9 cellular contexts compared by ENCODE assay signal in the genomic region with DNA sequence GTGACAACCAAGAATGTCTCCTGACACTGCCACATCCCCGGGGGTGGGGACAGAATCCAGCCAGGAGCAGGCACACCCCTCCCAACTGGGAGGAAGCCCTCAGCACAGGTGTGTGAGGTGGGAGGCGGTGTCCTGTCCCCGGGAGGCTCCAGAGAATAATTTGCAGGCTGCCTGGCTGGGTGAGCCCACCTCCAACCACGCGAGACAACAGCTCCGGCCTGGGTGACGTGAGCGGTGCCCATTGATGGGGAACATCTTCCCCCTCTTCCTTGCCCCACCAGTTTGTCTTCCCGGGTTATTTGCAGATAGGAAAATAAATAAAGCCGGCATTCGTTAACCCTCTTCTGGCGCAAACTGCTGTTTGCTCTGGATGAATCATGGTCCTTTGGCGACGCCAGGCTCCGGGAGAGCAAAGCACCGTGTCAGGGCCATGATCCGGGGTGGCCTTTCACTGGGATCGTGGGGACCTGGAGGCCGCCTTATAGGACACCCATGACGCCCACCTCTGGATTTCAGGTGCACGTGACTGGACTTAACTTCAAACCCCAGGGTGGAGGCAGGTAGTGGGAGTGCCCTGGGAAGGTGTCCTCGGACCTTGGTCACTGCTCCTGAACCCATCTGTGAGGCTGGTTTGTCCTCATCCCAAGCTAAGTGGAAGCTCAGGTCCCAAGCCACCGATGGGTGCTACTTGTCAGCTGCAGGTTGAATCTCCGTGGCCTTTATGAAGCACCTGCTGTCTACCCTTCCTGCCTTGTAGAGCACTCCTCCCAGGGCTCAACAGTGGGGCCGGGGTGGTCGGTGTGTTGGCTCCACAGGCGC. TPM values are rescaled to one million over a fixed set of nuclear protein-coding genes. Genes with fewer than 3 reads are reported as not detected.
DNase-seq lines count a peak whose midpoint lies in the region; ATAC-seq and TF ChIP-seq lines count a peak whose summit lies in the region.
"Had no signal": no experiment of that assay in that cellular context is flagged by ENCODE, and none has a peak within 500 bp of the region (broad histone marks: within the 10 kb centered on the region; RNA-seq: fewer than 3 reads in every experiment).

No MANE protein-coding gene starts in this region.

- H3K9me3 ChIP-seq in PC-3 (ENCODE audit: low read length) (no peaks in the 10 kb centered on the region), fibroblast of lung (ENCODE audit: control insufficient read depth, insufficient read depth, low read depth, low read length) (no peaks in the 10 kb centered on the region), upper lobe of left lung (no peaks in the 10 kb centered on the region), OCI-LY7 (ENCODE audit: low read length) (no peaks in the 10 kb centered on the region)

- peaks cover 35% of the 10 kb centered on the region for H3K36me3 ChIP-seq in PC-3 (ENCODE audit: low read depth, low read length)
- H3K36me3 ChIP-seq in fibroblast of lung (ENCODE audit: control insufficient read depth, insufficient read depth, low read length), result peaks cover 29% of the 10 kb centered on the region
- peaks cover 0 to 47% (median 32%) of the 10 kb centered on the region in 4 donors for H3K36me3 ChIP-seq in upper lobe of left lung
- H3K36me3 ChIP-seq in OCI-LY7 (ENCODE audit: insufficient read depth, low read length), result no peaks in the 10 kb centered on the region

- no peaks in the 10 kb centered on the region for H3K27me3 ChIP-seq in PC-3 (ENCODE audit: low read length)
- H3K27me3 ChIP-seq in fibroblast of lung (ENCODE audit: control insufficient read depth, insufficient read depth, low read length), result no peaks in the 10 kb centered on the region
- no peaks in the 10 kb centered on the region for H3K27me3 ChIP-seq in upper lobe of left lung

- peak overlapping the region; percentile 87 for H3K27ac ChIP-seq in PC-3 (ENCODE audit: low read length)
- H3K27ac ChIP-seq in fibroblast of lung (ENCODE audit: insufficient read depth, low read length), result peak overlapping the region; percentile 10
- H3K27ac ChIP-seq in upper lobe of left lung, result no peak overlapping the region
- H3K27ac ChIP-seq in OCI-LY7 (ENCODE audit: low read depth, low read length, poor library complexity, severe bottlenecking), result no peak overlapping the region

- H2AFZ ChIP-seq in PC-3 (ENCODE audit: low read length) (no peak overlapping the region), fibroblast of lung (ENCODE audit: low read length) (no peak overlapping the region), OCI-LY7 (ENCODE audit: low read length) (no peak overlapping the region)

- TF ChIP-seq EP300 in upper lobe of left lung (IDR thresholded peaks at IDR 0.05), result no peak

- H3K9me2 ChIP-seq in PC-3 (replicated peaks; ENCODE audit: low read length), result no peaks in the 10 kb centered on the region
- no peaks in the 10 kb centered on the region for H3K9me2 ChIP-seq in OCI-LY7 (ENCODE audit: insufficient read depth, low read length)

- WGBS in upper lobe of left lung, 2 donors, result 62 to 64% methylated on average over 14 to 27 of the region's 27 CpGs

- no peak overlapping the region; the same call in 1 of the 2 replicates for H3K4me3 ChIP-seq in PC-3 (ENCODE audit: low read length)
- H3K4me3 ChIP-seq in fibroblast of lung (replicated peaks in 1 of 4; ENCODE audit: control extremely low read depth in 1 of 4, insufficient read depth in 1 of 4, low read depth in 3 of 4, low read length in 4 of 4), result no peak overlapping the region
- H3K4me3 ChIP-seq in upper lobe of left lung, result no peak overlapping the region
- no peak overlapping the region for H3K4me3 ChIP-seq in OCI-LY7 (ENCODE audit: low read depth, low read length, poor library complexity, severe bottlenecking)

- peaks cover 31% of the 10 kb centered on the region for H4K20me1 ChIP-seq in PC-3 (ENCODE audit: low read length)
- no peaks in the 10 kb centered on the region for H4K20me1 ChIP-seq in fibroblast of lung (ENCODE audit: control insufficient read depth, extremely low read depth, insufficient read depth, low read length)
- H4K20me1 ChIP-seq in OCI-LY7 (ENCODE audit: insufficient read depth, low read length), result no peaks in the 10 kb centered on the region

- POLR2A ChIA-PET in PC-3 (lab: Charles Lee; ENCODE audit: unreplicated experiment), result interaction anchor here (0.6 kb wide), 1 partner anchor 19 kb away, joined by 3 read pairs; no protein-coding TSS in a partner anchor
- POLR2A ChIA-PET in OCI-LY7 (lab: Charles Lee), result no interaction called here

- DNase-seq in left ventricle myocardium superior, result peak; percentile 26
- no peak for DNase-seq in Right ventricle myocardium superior
- peak; percentile 97 for DNase-seq in PC-3
- DNase-seq in fibroblast of lung (ENCODE audit: low read depth in 2 of 2), result peak in 1 of 2 donors; percentile 49
- DNase-seq in upper lobe of left lung, result no peak
- DNase-seq in activated CD4-positive, CD25-positive, alpha-beta regulatory T cell treated with anti-CD3 and anti-CD28 coated beads, Interleukin-2, amount 50 U/mL, for 72 hours, result no peak
- DNase-seq in OCI-LY7 (ENCODE audit: low spot score), result no peak
- DNase-seq: C1 segment of cervical spinal cord had no signal

- no TSS peak for BruUV-seq in PC-3 (replicated peaks; lab: Mats Ljungman, UMichigan)
- no TSS peak for BruUV-seq in OCI-LY7 (replicated peaks; lab: Mats Ljungman, UMichigan)

- peaks cover 55% of the 10 kb centered on the region for H3K4me1 ChIP-seq in PC-3 (ENCODE audit: insufficient read depth, low read length)
- H3K4me1 ChIP-seq in fibroblast of lung (ENCODE audit: control insufficient read depth, extremely low read depth, insufficient read depth, low read length), result no peaks in the 10 kb centered on the region
- peaks cover 0 to 10% (median 2%) of the 10 kb centered on the region in 4 donors for H3K4me1 ChIP-seq in upper lobe of left lung
- no peaks in the 10 kb centered on the region for H3K4me1 ChIP-seq in OCI-LY7 (ENCODE audit: insufficient read depth, low read length, poor library complexity, severe bottlenecking)

- H3K9ac ChIP-seq in PC-3 (ENCODE audit: low read length), result peak overlapping the region; percentile 50
- H3K9ac ChIP-seq in fibroblast of lung (ENCODE audit: insufficient read depth, low read length), result no peak overlapping the region

- H3K79me2 ChIP-seq in PC-3 (ENCODE audit: low read length) (peaks cover 11% of the 10 kb centered on the region; the same call in 1 of the 2 replicates), fibroblast of lung (ENCODE audit: control insufficient read depth, insufficient read depth, low read length) (peaks cover 6% of the 10 kb centered on the region), OCI-LY7 (ENCODE audit: insufficient read depth, low read depth, low read length) (no peaks in the 10 kb centered on the region)

- TF ChIP-seq CTCF in PC-3 (conservative IDR thresholded peaks at IDR 0.05; ENCODE audit: low read depth, low read length) (no peak), fibroblast of lung (conservative IDR thresholded peaks at IDR 0.05 in 1 of 2, IDR thresholded peaks at IDR 0.05 in 1 of 2; ENCODE audit: low read depth in 1 of 2, low read length in 2 of 2) (no peak), upper lobe of left lung (IDR thresholded peaks at IDR 0.05) (no peak), OCI-LY7 (conservative IDR thresholded peaks at IDR 0.05; ENCODE audit: low read length) (no peak)

- intact Hi-C loops in left ventricle myocardium superior (cut with micrococcal nuclease) (no loop called here), Right ventricle myocardium superior (cut with DNase I) (no loop called here), PC-3 (cut with micrococcal nuclease) (loop anchor here (2.0 kb wide), 1 partner anchor 16 kb away; no protein-coding TSS in a partner anchor), OCI-LY7 (cut with micrococcal nuclease; ENCODE audit: unreplicated experiment) (no loop called here)

- peaks cover 34% of the 10 kb centered on the region for H3F3A ChIP-seq in PC-3 (ENCODE audit: low read length, unreplicated experiment)

- H3K4me2 ChIP-seq in PC-3 (ENCODE audit: low read length), result peak overlapping the region; percentile 48
- no peak overlapping the region for H3K4me2 ChIP-seq in fibroblast of lung (ENCODE audit: extremely low read depth, insufficient read depth, low read length)
- H3K4me2 ChIP-seq in OCI-LY7 (ENCODE audit: low read length), result no peak overlapping the region

- ATAC-seq in left ventricle myocardium superior (peak; percentile 5), Right ventricle myocardium superior (ENCODE audit: poor library complexity) (no peak), PC-3 (peak; percentile 62), upper lobe of left lung (ENCODE audit: low FRiP score in 2 of 2) (peak; percentile 2 to 6), GM18511 (IDR thresholded peaks at IDR 0.05; ENCODE audit: unreplicated experiment) (no peak)

- CTCF ChIA-PET in PC-3 (lab: Charles Lee) (no interaction called here), OCI-LY7 (lab: Charles Lee; ENCODE audit: unreplicated experiment) (no interaction called here)

- TF ChIP-seq POLR2A in upper lobe of left lung (IDR thresholded peaks at IDR 0.05), result no peak

RNA-seq across cellular contexts. Expression of a gene that starts 13.9 kb away (rescaled TPM):
- 162 TPM for total RNA-seq in left ventricle myocardium superior
- total RNA-seq in Right ventricle myocardium superior, result 136 TPM
- 868 and 934 TPM in 2 replicates for total RNA-seq in PC-3 (2014; rRNA removed)
- 127 and 548 TPM in 2 replicates for total RNA-seq in fibroblast of lung
- polyA plus RNA-seq in fibroblast of lung, result 322 and 523 TPM in 2 replicates
- 342 and 554 TPM in 2 replicates for polyA plus RNA-seq in fibroblast of lung (2012)
- 590 and 1,076 TPM in 2 replicates for polyA minus RNA-seq in fibroblast of lung (ENCODE audit: low replicate concordance)
- 100 to 1,000 TPM in 5 of 6 donors, 10 to 100 TPM in 1; 23.0 to 404 (median 237) TPM for total RNA-seq in upper lobe of left lung
- total RNA-seq in OCI-LY7 (2014; rRNA removed; shearing (Covaris generic)), result 0.44 TPM in 1 of 2 replicates, not detected in the other
- total RNA-seq in OCI-LY7 (2022), result not detected in 2 replicates

RNA-seq across cellular contexts. Expression of a gene that starts 20.3 kb away (rescaled TPM):
- total RNA-seq in left ventricle myocardium superior, result 10.9 TPM
- 7.3 TPM for total RNA-seq in Right ventricle myocardium superior
- 37.5 and 46.1 TPM in 2 replicates for total RNA-seq in PC-3 (2014; rRNA removed)
- total RNA-seq in fibroblast of lung, result 20.3 and 25.4 TPM in 2 replicates
- polyA plus RNA-seq in fibroblast of lung, result 18.1 and 19.5 TPM in 2 replicates
- 14.2 and 15.0 TPM in 2 replicates for polyA plus RNA-seq in fibroblast of lung (2012)
- 4.1 and 5.0 TPM in 2 replicates for polyA minus RNA-seq in fibroblast of lung (ENCODE audit: low replicate concordance)
- 10 to 100 TPM; 18.5 to 68.1 (median 28.3) TPM for total RNA-seq in upper lobe of left lung
- total RNA-seq in OCI-LY7 (2014; rRNA removed; shearing (Covaris generic)), result 27.6 and 28.8 TPM in 2 replicates
- 34.5 and 35.9 TPM in 2 replicates for total RNA-seq in OCI-LY7 (2022)

RNA-seq across cellular contexts. Expression of a gene that starts 49.0 kb away (rescaled TPM):
- total RNA-seq in left ventricle myocardium superior (not detected), Right ventricle myocardium superior (not detected), PC-3 (2014; rRNA removed) (not detected in 2 replicates), fibroblast of lung (not detected in 2 replicates), upper lobe of left lung (under 1 TPM in 2 of 6 donors, not detected in 4; 0.23 to 0.24 TPM), OCI-LY7 (2022) (not detected in 2 replicates)
- polyA plus RNA-seq in fibroblast of lung, result not detected in 2 replicates
- not detected in 2 replicates for polyA plus RNA-seq in fibroblast of lung (2012)
- not detected in 2 replicates for polyA minus RNA-seq in fibroblast of lung (ENCODE audit: low replicate concordance)
- not detected in 2 replicates for total RNA-seq in OCI-LY7 (2014; rRNA removed; shearing (Covaris generic))

Comparison
In these comparisons a context has a peak if more than half of its experiments do, and no peak if none do; other contexts are left out.
1. ATAC-seq: peak in left ventricle myocardium superior (single experiment), PC-3 (single experiment) and upper lobe of left lung (2 of 2); none in Right ventricle myocardium superior (single experiment) and GM18511 (single experiment).
2. DNase-seq: peak in left ventricle myocardium superior (single experiment) and PC-3 (single experiment); none in Right ventricle myocardium superior (single experiment), upper lobe of left lung (0 of 2), activated CD4-positive, CD25-positive, alpha-beta regulatory T cell treated with anti-CD3 and anti-CD28 coated beads, Interleukin-2, amount 50 U/mL, for 72 hours (single experiment) and OCI-LY7 (single experiment).
3. H3K27ac ChIP-seq: peak in PC-3 (single experiment) and fibroblast of lung (single experiment); none in upper lobe of left lung (0 of 4) and OCI-LY7 (single experiment).
4. RNA of a gene that starts 13.9 kb away (total RNA-seq): 868 to 934 TPM in PC-3, 127 to 548 TPM in fibroblast of lung, 23.0 to 404 TPM in upper lobe of left lung, 162 TPM in left ventricle myocardium superior (single experiment) and 136 TPM in Right ventricle myocardium superior (single experiment); 0.44 TPM in OCI-LY7; every median in the first group is over 10 times any median in the second.